Comparison of ENCODE assay signal across 1 cellular context in genomic region chr1:18902523-18903312, GRCh38.
TF ChIP-seq lines count a peak whose summit lies in the region.

TSS of gene ALDH4A1 (minus strand) at chr1:18902555. CDS start at chr1:18902523, 32 bp downstream.

TF ChIP-seq in HEK293, 187 proteins besides CTCF, POLR2A, EP300 and RAD21 (continued from another document and continues in another):
- TF ChIP-seq ZBTB49 (tag by site-specific recombination; IDR thresholded peaks at IDR 0.05; ENCODE audit: low read depth) = no peak
- TF ChIP-seq HIC1 (tag by site-specific recombination; IDR thresholded peaks at IDR 0.05) = no peak
- TF ChIP-seq ZNF660 (tag by site-specific recombination; IDR thresholded peaks at IDR 0.05) = peak; percentile 53; the same call in 1 of the 2 replicates
- no peak for TF ChIP-seq ZNF37A (tag by site-specific recombination; IDR thresholded peaks at IDR 0.05)
- peak; percentile 96 for TF ChIP-seq ZNF335 (tag by site-specific recombination; conservative IDR thresholded peaks at IDR 0.05)
- no peak for TF ChIP-seq ZNF175 (tag by site-specific recombination; IDR thresholded peaks at IDR 0.05)
- TF ChIP-seq KLF7 (tag by site-specific recombination; IDR thresholded peaks at IDR 0.05; ENCODE audit: borderline replicate concordance) = no peak
- TF ChIP-seq SP2 (tag by site-specific recombination; IDR thresholded peaks at IDR 0.05) = peak; percentile 96
- no peak for TF ChIP-seq ZNF639 (tag by site-specific recombination; IDR thresholded peaks at IDR 0.05)
- TF ChIP-seq ZXDB (tag by site-specific recombination; IDR thresholded peaks at IDR 0.05) = peak; percentile 77
- no peak for TF ChIP-seq ZNF274 (IDR thresholded peaks at IDR 0.05; ENCODE audit: low read length)
- TF ChIP-seq ZNF274 (tag by site-specific recombination; IDR thresholded peaks at IDR 0.05; ENCODE audit: borderline replicate concordance) = no peak
- TF ChIP-seq SP3 (tag by site-specific recombination; IDR thresholded peaks at IDR 0.05) = peak; percentile 81
- no peak for TF ChIP-seq ZNF792 (tag by site-specific recombination; IDR thresholded peaks at IDR 0.05)
- no peak; the same call in 1 of the 2 replicates for TF ChIP-seq ZFP37 (tag by site-specific recombination; IDR thresholded peaks at IDR 0.05)
- TF ChIP-seq GLI4 (tag by site-specific recombination; IDR thresholded peaks at IDR 0.05) = no peak
- no peak for TF ChIP-seq ZNF560 (tag by site-specific recombination; IDR thresholded peaks at IDR 0.05; ENCODE audit: borderline replicate concordance)
- TF ChIP-seq ZNF600 (tag by site-specific recombination; IDR thresholded peaks at IDR 0.05) = no peak
- 0 out of 2 replicates have a peak, but pooled peaks have one; percentile 62 for TF ChIP-seq PATZ1 (tag by site-specific recombination; IDR thresholded peaks at IDR 0.05)
- TF ChIP-seq TCF7L2 (IDR thresholded peaks at IDR 0.05; ENCODE audit: borderline replicate concordance, low read depth, low read length) = 0 out of 2 replicates have a peak, but pooled peaks have one; percentile 37
- TF ChIP-seq ZNF580 (tag by site-specific recombination; IDR thresholded peaks at IDR 0.05) = no peak; the same call in 1 of the 2 replicates
- peak; percentile 51; the same call in 1 of the 2 replicates for TF ChIP-seq ZNF501 (tag by site-specific recombination; IDR thresholded peaks at IDR 0.05)
- no peak for TF ChIP-seq YY2 (tag by site-specific recombination; IDR thresholded peaks at IDR 0.05)
- TF ChIP-seq ZNF341 (tag by site-specific recombination; IDR thresholded peaks at IDR 0.05; ENCODE audit: low read depth) = peak; percentile 93
- no peak for TF ChIP-seq IKZF3 (tag by site-specific recombination; IDR thresholded peaks at IDR 0.05)
- no peak for TF ChIP-seq ZNF596 (tag by site-specific recombination; IDR thresholded peaks at IDR 0.05)
- TF ChIP-seq ZBTB7A (tag by site-specific recombination; IDR thresholded peaks at IDR 0.05; ENCODE audit: low read depth) = no peak
- peak; percentile 99 for TF ChIP-seq ZBTB20 (tag by site-specific recombination; IDR thresholded peaks at IDR 0.05)
- TF ChIP-seq ZBTB6 (tag by site-specific recombination; IDR thresholded peaks at IDR 0.05) = no peak
- TF ChIP-seq ZNF394 (tag by site-specific recombination; IDR thresholded peaks at IDR 0.05; ENCODE audit: borderline replicate concordance) = peak; percentile 24; the same call in 1 of the 2 replicates
- TF ChIP-seq ATF2 (tag by site-specific recombination; IDR thresholded peaks at IDR 0.05; ENCODE audit: low read depth) = no peak
- no peak for TF ChIP-seq AEBP2 (tag by site-specific recombination; IDR thresholded peaks at IDR 0.05; ENCODE audit: borderline replicate concordance)
- TF ChIP-seq KLF16 (tag by site-specific recombination; IDR thresholded peaks at IDR 0.05) = 0 out of 2 replicates have a peak, but pooled peaks have one; percentile 23
- TF ChIP-seq ZNF184 (tag by site-specific recombination; IDR thresholded peaks at IDR 0.05) = no peak
- no peak for TF ChIP-seq ZBTB48 (tag by site-specific recombination; IDR thresholded peaks at IDR 0.05)
- TF ChIP-seq ZNF354C (tag by site-specific recombination; IDR thresholded peaks at IDR 0.05; ENCODE audit: borderline replicate concordance, low read depth) = no peak
- TF ChIP-seq KLF1 (tag by site-specific recombination; IDR thresholded peaks at IDR 0.05) = no peak
- TF ChIP-seq ZNF473 (tag by site-specific recombination; IDR thresholded peaks at IDR 0.05) = no peak
- TF ChIP-seq HOXA7 (CRISPR knock-in tag; IDR thresholded peaks at IDR 0.05; ENCODE audit: borderline replicate concordance) = no peak
- TF ChIP-seq ZNF266 (tag by site-specific recombination; IDR thresholded peaks at IDR 0.05; ENCODE audit: low read depth) = no peak
- TF ChIP-seq PRDM10 (tag by site-specific recombination; IDR thresholded peaks at IDR 0.05) = peak; percentile 100
- TF ChIP-seq SETDB1 (IDR thresholded peaks at IDR 0.05; ENCODE audit: insufficient read length, low read length) = peak; percentile 21
- no peak for TF ChIP-seq ZNF16 (tag by site-specific recombination; IDR thresholded peaks at IDR 0.05; ENCODE audit: low read depth)
- peak; percentile 71 for TF ChIP-seq ZNF391 (tag by site-specific recombination; IDR thresholded peaks at IDR 0.05; ENCODE audit: borderline replicate concordance, low read depth)
